ENCODE assay signal across 8 cellular contexts in the genomic region with DNA sequence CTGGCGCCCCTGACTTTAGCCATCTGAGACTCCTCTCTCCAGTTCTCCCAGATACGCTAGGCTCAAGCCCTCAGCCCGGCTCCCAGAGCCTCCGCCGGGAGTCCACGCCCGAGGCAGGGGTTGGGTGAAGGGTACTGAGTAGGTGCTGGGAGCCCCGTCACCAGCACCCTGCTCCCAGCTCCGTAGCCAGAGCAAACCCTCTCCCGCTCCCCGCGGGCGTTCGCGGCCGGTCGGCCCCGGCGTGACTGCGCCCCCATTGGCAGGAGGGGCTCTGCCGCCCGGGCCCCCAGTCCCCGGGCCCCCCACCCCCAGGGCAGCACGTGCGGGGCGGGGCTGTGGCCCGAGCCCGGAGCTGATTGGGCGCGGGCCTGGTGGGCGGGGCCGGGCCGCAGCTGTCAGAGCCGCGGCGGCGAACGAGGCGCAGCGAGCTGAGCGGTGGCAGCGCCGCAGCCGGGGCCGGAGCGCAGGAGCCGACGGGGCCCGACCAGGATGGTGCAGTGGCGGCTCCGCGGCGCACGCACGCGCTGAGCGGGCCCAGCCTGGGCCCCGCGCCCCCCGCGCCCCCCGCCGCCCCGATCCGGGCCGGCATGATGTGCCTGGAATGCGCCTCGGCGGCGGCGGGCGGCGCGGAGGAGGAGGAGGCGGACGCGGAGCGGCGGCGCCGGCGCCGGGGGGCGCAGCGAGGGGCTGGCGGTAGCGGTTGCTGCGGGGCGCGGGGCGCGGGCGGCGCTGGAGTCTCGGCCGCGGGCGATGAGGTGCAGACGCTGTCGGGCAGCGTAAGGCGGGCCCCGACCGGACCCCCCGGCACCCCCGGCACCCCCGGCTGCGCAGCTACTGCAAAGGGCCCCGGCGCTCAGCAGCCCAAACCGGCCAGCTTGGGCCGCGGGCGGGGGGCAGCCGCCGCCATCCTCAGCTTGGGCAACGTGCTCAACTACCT. TPM values are rescaled to one million over a fixed set of nuclear protein-coding genes. Genes with fewer than 3 reads are reported as not detected.
A peak's percentile ranks its signal among the peaks of the same experiment; 100 is the strongest.
DNase-seq lines count a peak whose midpoint lies in the region; TF ChIP-seq lines count a peak whose summit lies in the region.

TSS of gene SPNS2 (plus strand) at position 421 of the 937 bp plus-strand sequence. CDS start at position 588, 167 bp downstream.

- H3K4me3 ChIP-seq in HEK293 (ENCODE audit: low read depth, low read length) (peak within 1 kb of the TSS; percentile 12), epithelial cell of proximal tubule (ENCODE audit: low read depth, low read length) (peak within 1 kb of the TSS; percentile 71)

- DNase-seq in COR-L47 (lab: John Stamatoyannopoulos, UW), result peak; percentile 47
- peak; percentile 69 for DNase-seq in NCI-H510A treated with DMSO at 0.1 percent for 48 hours (lab: John Stamatoyannopoulos, UW)
- DNase-seq in activated T-cell treated with anti-CD3 and anti-CD28 coated beads for 48 hours (ENCODE audit: low read depth), result peak; percentile 56
- no peak for DNase-seq in epithelial cell of proximal tubule (ENCODE audit: low read depth)
- DNase-seq in middle frontal gyrus (ENCODE audit: extremely low spot score, low spot score), result peak; percentile 69
- peak; percentile 49 to 56 for DNase-seq in stimulated activated CD8-positive, alpha-beta memory T cell treated with anti-CD3 and anti-CD28 coated beads, Interleukin-15, amount 100 ng/mL, for 48 hours (ENCODE audit: low read depth in 2 of 2)
- no peak for DNase-seq in GF-D8 (lab: John Stamatoyannopoulos, UW)

- POLR2A ChIA-PET in HEK293 (lab: Yijun Ruan, JAX), result interaction anchor here (0.6 to 2.1 kb wide), 2 partner anchors 44 to 57 kb away, joined by 3 to 5 read pairs; partner anchors contain the start of gene MYBBP1A

- CTCF ChIA-PET in HEK293 (lab: Yijun Ruan, JAX), result interaction anchor here (0.6 to 2.0 kb wide), 4 partner anchors 25 to 126 kb away, joined by 3 to 6 read pairs (median 3); no protein-coding TSS in a partner anchor

- no peak within 1 kb of the TSS for H3K27ac ChIP-seq in HEK293 (ENCODE audit: extremely low read depth, low read depth, low read length)

- H3K9me3 ChIP-seq in HEK293 (ENCODE audit: control insufficient read depth, insufficient read depth, low read depth, low read length), result no peaks in the 10 kb centered on the region

- no peak for TF ChIP-seq CTCF in HEK293 (tag by site-specific recombination; IDR thresholded peaks at IDR 0.05)
- TF ChIP-seq CTCF in epithelial cell of proximal tubule (conservative IDR thresholded peaks at IDR 0.05; ENCODE audit: low read depth, low read length), result no peak

- no peaks in the 10 kb centered on the region for H3K36me3 ChIP-seq in HEK293 (ENCODE audit: control insufficient read depth in 2 of 2, insufficient read depth in 1 of 2, low read length in 2 of 2)

- no peaks in the 10 kb centered on the region for H3K4me1 ChIP-seq in HEK293 (ENCODE audit: control insufficient read depth, insufficient read depth, low read length)

TF ChIP-seq in HEK293, 187 proteins besides CTCF, POLR2A, EP300 and RAD21:
- TF ChIP-seq SP3 (tag by site-specific recombination; IDR thresholded peaks at IDR 0.05) (no peak), SP2 (tag by site-specific recombination; IDR thresholded peaks at IDR 0.05) (0 out of 2 replicates have a peak, but pooled peaks have one; percentile 6), ZNF112 (tag by site-specific recombination; IDR thresholded peaks at IDR 0.05) (no peak), GLIS2 (tag by site-specific recombination; IDR thresholded peaks at IDR 0.05) (peak; percentile 84), ZBTB20 (tag by site-specific recombination; IDR thresholded peaks at IDR 0.05) (peak; percentile 90), ZNF10 (tag by site-specific recombination; IDR thresholded peaks at IDR 0.05) (peak; percentile 92), ZBTB8A (tag by site-specific recombination; IDR thresholded peaks at IDR 0.05) (peak; percentile 54), ZNF76 (tag by site-specific recombination; IDR thresholded peaks at IDR 0.05; ENCODE audit: borderline replicate concordance, low read depth) (peak; percentile 24; the same call in 1 of the 2 replicates), PATZ1 (tag by site-specific recombination; IDR thresholded peaks at IDR 0.05) (peak; percentile 85)
- TF ChIP-seq, protein P1, sequence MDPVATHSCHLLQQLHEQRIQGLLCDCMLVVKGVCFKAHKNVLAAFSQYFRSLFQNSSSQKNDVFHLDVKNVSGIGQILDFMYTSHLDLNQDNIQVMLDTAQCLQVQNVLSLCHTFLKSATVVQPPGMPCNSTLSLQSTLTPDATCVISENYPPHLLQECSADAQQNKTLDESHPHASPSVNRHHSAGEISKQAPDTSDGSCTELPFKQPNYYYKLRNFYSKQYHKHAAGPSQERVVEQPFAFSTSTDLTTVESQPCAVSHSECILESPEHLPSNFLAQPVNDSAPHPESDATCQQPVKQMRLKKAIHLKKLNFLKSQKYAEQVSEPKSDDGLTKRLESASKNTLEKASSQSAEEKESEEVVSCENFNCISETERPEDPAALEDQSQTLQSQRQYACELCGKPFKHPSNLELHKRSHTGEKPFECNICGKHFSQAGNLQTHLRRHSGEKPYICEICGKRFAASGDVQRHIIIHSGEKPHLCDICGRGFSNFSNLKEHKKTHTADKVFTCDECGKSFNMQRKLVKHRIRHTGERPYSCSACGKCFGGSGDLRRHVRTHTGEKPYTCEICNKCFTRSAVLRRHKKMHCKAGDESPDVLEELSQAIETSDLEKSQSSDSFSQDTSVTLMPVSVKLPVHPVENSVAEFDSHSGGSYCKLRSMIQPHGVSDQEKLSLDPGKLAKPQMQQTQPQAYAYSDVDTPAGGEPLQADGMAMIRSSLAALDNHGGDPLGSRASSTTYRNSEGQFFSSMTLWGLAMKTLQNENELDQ (tag by site-specific recombination; IDR thresholded peaks at IDR 0.05; ENCODE audit: low read depth), result no peak

RNA-seq across cellular contexts. Expression of gene SPNS2, which starts in this region (rescaled TPM):
- 110 and 162 TPM in 2 replicates for total RNA-seq in epithelial cell of proximal tubule

Comparison
In these comparisons a context has a peak if more than half of its experiments do, and no peak if none do; other contexts are left out.
1. DNase-seq: peak in COR-L47 (single experiment), NCI-H510A treated with DMSO at 0.1 percent for 48 hours (single experiment), activated T-cell treated with anti-CD3 and anti-CD28 coated beads for 48 hours (single experiment), middle frontal gyrus (single experiment) and stimulated activated CD8-positive, alpha-beta memory T cell treated with anti-CD3 and anti-CD28 coated beads, Interleukin-15, amount 100 ng/mL, for 48 hours (2 of 2); none in epithelial cell of proximal tubule (single experiment) and GF-D8 (single experiment).